ENCODE assay signal across 1 cellular context in genomic region chr14:105336477-105337287, GRCh38.
TF ChIP-seq lines count a peak whose summit lies in the region.

No MANE protein-coding gene starts in this region.

TF ChIP-seq in IMR-90, 13 proteins besides CTCF, POLR2A, EP300 and RAD21 (continued from another document):
- TF ChIP-seq MAZ (IDR thresholded peaks at IDR 0.05; ENCODE audit: borderline replicate concordance, low read depth, low read length) (no peak), CHD1 (IDR thresholded peaks at IDR 0.05; ENCODE audit: low read depth, low read length) (no peak), USF2 (IDR thresholded peaks at IDR 0.05; ENCODE audit: low read depth, low read length) (no peak), MXI1 (IDR thresholded peaks at IDR 0.05; ENCODE audit: borderline replicate concordance, low read depth, low read length) (no peak), MAFK (IDR thresholded peaks at IDR 0.05; ENCODE audit: low read depth, low read length) (no peak), FOS (IDR thresholded peaks at IDR 0.05; ENCODE audit: low read depth, low read length) (no peak), NFE2L2 (IDR thresholded peaks at IDR 0.05; ENCODE audit: low read depth, low read length) (no peak), SMC3 (IDR thresholded peaks at IDR 0.05; ENCODE audit: low read depth, low read length) (no peak)
- TF ChIP-seq, protein P1, sequence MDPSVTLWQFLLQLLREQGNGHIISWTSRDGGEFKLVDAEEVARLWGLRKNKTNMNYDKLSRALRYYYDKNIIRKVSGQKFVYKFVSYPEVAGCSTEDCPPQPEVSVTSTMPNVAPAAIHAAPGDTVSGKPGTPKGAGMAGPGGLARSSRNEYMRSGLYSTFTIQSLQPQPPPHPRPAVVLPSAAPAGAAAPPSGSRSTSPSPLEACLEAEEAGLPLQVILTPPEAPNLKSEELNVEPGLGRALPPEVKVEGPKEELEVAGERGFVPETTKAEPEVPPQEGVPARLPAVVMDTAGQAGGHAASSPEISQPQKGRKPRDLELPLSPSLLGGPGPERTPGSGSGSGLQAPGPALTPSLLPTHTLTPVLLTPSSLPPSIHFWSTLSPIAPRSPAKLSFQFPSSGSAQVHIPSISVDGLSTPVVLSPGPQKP (IDR thresholded peaks at IDR 0.05; ENCODE audit: borderline replicate concordance, low read depth, low read length): no peak
